ENCODE assay signal across 1 cellular context in genomic region chr1:94805912-94806311, GRCh38.
TF ChIP-seq lines count a peak whose summit lies in the region.

No MANE protein-coding gene starts in this region.

TF ChIP-seq in SK-N-SH treated with all-trans-retinoic acid at 6 μM for 48 hours, 23 proteins besides CTCF, POLR2A, EP300 and RAD21:
- TF ChIP-seq, protein P1, sequence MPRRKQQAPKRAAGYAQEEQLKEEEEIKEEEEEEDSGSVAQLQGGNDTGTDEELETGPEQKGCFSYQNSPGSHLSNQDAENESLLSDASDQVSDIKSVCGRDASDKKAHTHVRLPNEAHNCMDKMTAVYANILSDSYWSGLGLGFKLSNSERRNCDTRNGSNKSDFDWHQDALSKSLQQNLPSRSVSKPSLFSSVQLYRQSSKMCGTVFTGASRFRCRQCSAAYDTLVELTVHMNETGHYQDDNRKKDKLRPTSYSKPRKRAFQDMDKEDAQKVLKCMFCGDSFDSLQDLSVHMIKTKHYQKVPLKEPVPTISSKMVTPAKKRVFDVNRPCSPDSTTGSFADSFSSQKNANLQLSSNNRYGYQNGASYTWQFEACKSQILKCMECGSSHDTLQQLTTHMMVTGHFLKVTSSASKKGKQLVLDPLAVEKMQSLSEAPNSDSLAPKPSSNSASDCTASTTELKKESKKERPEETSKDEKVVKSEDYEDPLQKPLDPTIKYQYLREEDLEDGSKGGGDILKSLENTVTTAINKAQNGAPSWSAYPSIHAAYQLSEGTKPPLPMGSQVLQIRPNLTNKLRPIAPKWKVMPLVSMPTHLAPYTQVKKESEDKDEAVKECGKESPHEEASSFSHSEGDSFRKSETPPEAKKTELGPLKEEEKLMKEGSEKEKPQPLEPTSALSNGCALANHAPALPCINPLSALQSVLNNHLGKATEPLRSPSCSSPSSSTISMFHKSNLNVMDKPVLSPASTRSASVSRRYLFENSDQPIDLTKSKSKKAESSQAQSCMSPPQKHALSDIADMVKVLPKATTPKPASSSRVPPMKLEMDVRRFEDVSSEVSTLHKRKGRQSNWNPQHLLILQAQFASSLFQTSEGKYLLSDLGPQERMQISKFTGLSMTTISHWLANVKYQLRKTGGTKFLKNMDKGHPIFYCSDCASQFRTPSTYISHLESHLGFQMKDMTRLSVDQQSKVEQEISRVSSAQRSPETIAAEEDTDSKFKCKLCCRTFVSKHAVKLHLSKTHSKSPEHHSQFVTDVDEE (CRISPR knock-in tag; IDR thresholded peaks at IDR 0.05): no peak
- TF ChIP-seq ZNF70 (CRISPR knock-in tag; IDR thresholded peaks at IDR 0.05): no peak
- no peak for TF ChIP-seq CSDC2 (CRISPR knock-in tag; IDR thresholded peaks at IDR 0.05)
- no peak for TF ChIP-seq ISL1 (CRISPR knock-in tag; IDR thresholded peaks at IDR 0.05)
- no peak for TF ChIP-seq ARNTL (CRISPR knock-in tag; IDR thresholded peaks at IDR 0.05; ENCODE audit: borderline replicate concordance, low read depth)
- no peak for TF ChIP-seq OSR1 (CRISPR knock-in tag; IDR thresholded peaks at IDR 0.05)
- TF ChIP-seq PPARA (CRISPR knock-in tag; IDR thresholded peaks at IDR 0.05; ENCODE audit: borderline replicate concordance): no peak
- no peak for TF ChIP-seq POU6F1 (CRISPR knock-in tag; IDR thresholded peaks at IDR 0.05; ENCODE audit: borderline replicate concordance, low read depth)
